In genomic region chr5:178259623-178260536, GRCh38 we compare ENCODE assay signal across 24 cellular contexts. TPM values are rescaled to one million over a fixed set of nuclear protein-coding genes. Genes with fewer than 3 reads are reported as not detected.
DNase-seq lines count a peak whose midpoint lies in the region; ATAC-seq and TF ChIP-seq lines count a peak whose summit lies in the region.
"Had no signal": no experiment of that assay in that cellular context is flagged by ENCODE, and none has a peak within 500 bp of the region (broad histone marks: within the 10 kb centered on the region; RNA-seq: fewer than 3 reads in every experiment).

No MANE protein-coding gene starts in this region.

- no peaks in the 10 kb centered on the region for H3K27me3 ChIP-seq in RWPE2 (ENCODE audit: insufficient read depth, poor library complexity, severe bottlenecking)

- no peaks in the 10 kb centered on the region for H3K9me3 ChIP-seq in RWPE2 (ENCODE audit: severe bottlenecking)

- no peaks in the 10 kb centered on the region for H3K27me3 Mint-ChIP-seq in activated CD8-positive, alpha-beta memory T cell treated with anti-CD3 and anti-CD28 coated beads, Interleukin-2, amount 10 ng/mL, durations not matched to agents 7 days and 5 days
- H3K27me3 Mint-ChIP-seq: B cell had no signal

- H3K9me3 Mint-ChIP-seq in activated CD8-positive, alpha-beta memory T cell treated with anti-CD3 and anti-CD28 coated beads, Interleukin-2, amount 10 ng/mL, durations not matched to agents 7 days and 5 days (ENCODE audit: low read depth) = no peaks in the 10 kb centered on the region
- H3K9me3 Mint-ChIP-seq: CD8-positive, alpha-beta memory T cell had no signal

- no peak overlapping the region for H3K27ac ChIP-seq in RWPE2 (ENCODE audit: poor library complexity, severe bottlenecking)
- H3K27ac ChIP-seq: 22Rv1, C4-2B, HL-60 had no signal

- no peak for ATAC-seq in activated CD8-positive, alpha-beta memory T cell treated with anti-CD3 and anti-CD28 coated beads, Interleukin-2, amount 10 ng/mL, durations not matched to agents 7 days and 5 days
- ATAC-seq in RWPE2 (ENCODE audit: low read depth) (no peak), left lobe of liver (peak; percentile 66), GM21447 (IDR thresholded peaks at IDR 0.05; ENCODE audit: unreplicated experiment) (no peak)
- ATAC-seq: PC-3 had no signal

- H3K4me3 Mint-ChIP-seq in activated CD8-positive, alpha-beta memory T cell treated with anti-CD3 and anti-CD28 coated beads, Interleukin-2, amount 10 ng/mL, durations not matched to agents 7 days and 5 days = no peak overlapping the region
- H3K4me3 Mint-ChIP-seq: B cell; CD8-positive, alpha-beta memory T cell had no signal

- H3K27ac Mint-ChIP-seq in activated CD8-positive, alpha-beta memory T cell treated with anti-CD3 and anti-CD28 coated beads, Interleukin-2, amount 10 ng/mL, durations not matched to agents 7 days and 5 days = peak overlapping the region; percentile 35
- H3K27ac Mint-ChIP-seq: B cell had no signal

- peaks cover 11% of the 10 kb centered on the region for H3K4me1 Mint-ChIP-seq in activated CD8-positive, alpha-beta memory T cell treated with anti-CD3 and anti-CD28 coated beads, Interleukin-2, amount 10 ng/mL, durations not matched to agents 7 days and 5 days
- H3K4me1 Mint-ChIP-seq: CD8-positive, alpha-beta memory T cell had no signal

- no peaks in the 10 kb centered on the region for H3K36me3 Mint-ChIP-seq in activated CD8-positive, alpha-beta memory T cell treated with anti-CD3 and anti-CD28 coated beads, Interleukin-2, amount 10 ng/mL, durations not matched to agents 7 days and 5 days
- H3K36me3 Mint-ChIP-seq: CD8-positive, alpha-beta memory T cell had no signal

- no peak for TF ChIP-seq CTCF in RWPE2 (IDR thresholded peaks at IDR 0.05; ENCODE audit: poor library complexity, severe bottlenecking)

- no peak overlapping the region for H3K4me3 ChIP-seq in RWPE2 (ENCODE audit: severe bottlenecking)

- DNase-seq in activated CD8-positive, alpha-beta memory T cell treated with anti-CD3 and anti-CD28 coated beads, Interleukin-2, amount 10 ng/mL, durations not matched to agents 7 days and 5 days = no peak
- no peak for DNase-seq in activated CD8-positive, alpha-beta memory T cell treated with anti-CD3 and anti-CD28 coated beads, Interleukin-2, amount 50 U/mL, for 4 hours
- DNase-seq in RWPE2 (ENCODE audit: low spot score) (peak; percentile 64), left lobe of liver (ENCODE audit: low spot score) (no peak), epidermal melanocyte (ENCODE audit: insufficient read length, low spot score) (no peak)
- no peak for DNase-seq in effector CD4-positive, alpha-beta T cell
- DNase-seq: CD8-positive, alpha-beta memory T cell; DMS 273 treated with DMSO at 0.1 percent for 48 hours; DMS79; GF-D8; NCI-H1092 treated with DMSO at 0.1 percent for 48 hours; NCI-H1436; NCI-H187; NCI-H2171 treated with DMSO at 0.1 percent for 48 hours; NCI-H345; NCI-H510A treated with DMSO at 0.1 percent for 48 hours; NCI-H748 treated with DMSO at 0.1 percent for 48 hours; PC-3; SHP77 had no signal

- no peaks in the 10 kb centered on the region for H3K36me3 ChIP-seq in RWPE2 (ENCODE audit: low read depth)

- CTCF ChIA-PET in activated CD8-positive, alpha-beta memory T cell treated with anti-CD3 and anti-CD28 coated beads, Interleukin-2, amount 10 ng/mL, durations not matched to agents 7 days and 5 days (lab: Charles Lee) = interaction anchor here (1.3 to 1.9 kb wide), 3 partner anchors 19 to 25 kb away, joined by 4 to 9 read pairs (median 7); no protein-coding TSS in a partner anchor

- H3K4me1 ChIP-seq in RWPE2 (ENCODE audit: insufficient read depth, poor library complexity, severe bottlenecking) = no peaks in the 10 kb centered on the region

RNA-seq across cellular contexts. Expression of gene PHYKPL, which starts 27.3 kb away (rescaled TPM):
- total RNA-seq in activated CD8-positive, alpha-beta memory T cell treated with anti-CD3 and anti-CD28 coated beads, Interleukin-2, amount 10 ng/mL, durations not matched to agents 7 days and 5 days = 100 to 1,000 TPM; 117 to 120 TPM
- 74.1 TPM for total RNA-seq in left lobe of liver

RNA-seq across cellular contexts. Expression of gene HNRNPAB, which starts 55.5 kb away (rescaled TPM):
- 100 to 1,000 TPM; 268 to 391 TPM for total RNA-seq in activated CD8-positive, alpha-beta memory T cell treated with anti-CD3 and anti-CD28 coated beads, Interleukin-2, amount 10 ng/mL, durations not matched to agents 7 days and 5 days
- total RNA-seq in left lobe of liver = 56.1 TPM
